ENCODE assay signal across 8 cellular contexts in the genomic region with DNA sequence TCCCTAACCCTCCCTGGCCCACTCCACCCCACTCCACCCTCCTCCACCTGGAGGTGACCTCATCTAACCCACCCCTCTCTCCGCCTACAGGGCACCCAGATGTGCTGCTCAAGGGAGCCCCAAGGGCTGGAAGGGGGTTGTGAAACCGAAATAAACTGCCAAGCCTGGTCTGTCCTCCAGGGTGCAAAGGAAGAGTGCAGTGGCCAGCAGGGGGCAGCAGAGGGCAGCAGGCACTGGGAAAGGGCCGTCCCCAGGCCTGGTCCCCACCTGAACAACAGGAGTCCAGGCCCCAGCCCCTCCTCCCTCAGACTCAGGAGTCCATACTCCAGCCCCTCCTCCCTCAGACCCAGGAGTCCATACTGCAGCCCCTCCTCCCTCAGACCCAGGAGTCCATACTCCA. TPM values are rescaled to one million over a fixed set of nuclear protein-coding genes. Genes with fewer than 3 reads are reported as not detected.
DNase-seq lines count a peak whose midpoint lies in the region; ATAC-seq, FAIRE-seq and TF ChIP-seq lines count a peak whose summit lies in the region.

No MANE protein-coding gene starts in this region.

- peak; percentile 90 for TF ChIP-seq RAD21 in HepG2 (CRISPR knock-in tag; IDR thresholded peaks at IDR 0.05)

- peak; percentile 60 for FAIRE-seq in HepG2 (lab: Jason Lieb, UNC)

- in situ Hi-C loops in HepG2 (cut with HindIII; ENCODE audit: extremely low pct_ligation_motif_present, low pct_unique_long_range_greater_than_20kb) = no loop called here

- POLR2A ChIA-PET in HepG2 (lab: Yijun Ruan, JAX) = no interaction called here

- peak overlapping the region in 1 of 3 experiments; percentile 60; a peak in 2 of 6 replicates for H3K4me3 ChIP-seq in HepG2 (replicated peaks in 1 of 3; ENCODE audit: insufficient read depth in 1 of 3, low read depth in 2 of 3, low read length in 3 of 3)

- TF ChIP-seq POLR2A in HepG2 (IDR thresholded peaks at IDR 0.05; ENCODE audit: insufficient read depth in 1 of 2, low read depth in 2 of 2, low read length in 2 of 2) = no peak

- intact Hi-C loops in HepG2 (cut with micrococcal nuclease; ENCODE audit: unreplicated experiment) = loop anchor here (1.0 to 2.0 kb wide), 2 partner anchors 16 to 44 kb away; no protein-coding TSS in a partner anchor

- H3K4me1 ChIP-seq in HepG2 (ENCODE audit: insufficient read depth, low read length) = peaks cover 64% of the 10 kb centered on the region

- peak; percentile 41 for DNase-seq in GF-D8 (lab: John Stamatoyannopoulos, UW)
- peak; percentile 65 for DNase-seq in NCI-H460 (ENCODE audit: extremely low read depth, low read depth)
- DNase-seq in activated CD4-positive, alpha-beta T cell treated with anti-CD3 and anti-CD28 coated beads for 4 hours = peak; percentile 78 to 81
- peak; percentile 55 for DNase-seq in cerebellum (ENCODE audit: low spot score)
- DNase-seq in HepG2 (ENCODE audit: low spot score) = peak; percentile 86
- DNase-seq in stimulated activated CD8-positive, alpha-beta memory T cell treated with anti-CD3 and anti-CD28 coated beads, Interleukin-12 subunit alpha, Interleukin-12 subunit beta, amount 100 ng/mL, for 1 hour (ENCODE audit: low read depth) = peak; percentile 69

- H3K36me3 ChIP-seq in HepG2 (replicated peaks in 1 of 2; ENCODE audit: control insufficient read depth in 1 of 2, insufficient read depth in 2 of 2, low read length in 2 of 2) = no peaks in the 10 kb centered on the region

- H3K9me3 ChIP-seq in HepG2 (ENCODE audit: low read length) = no peaks in the 10 kb centered on the region

- ATAC-seq in HG02981 (IDR thresholded peaks at IDR 0.05; ENCODE audit: unreplicated experiment) = peak; percentile 64
- peak; percentile 91 for ATAC-seq in HepG2
- no peak for ATAC-seq in HG03039 (IDR thresholded peaks at IDR 0.05; ENCODE audit: unreplicated experiment)

- no peaks in the 10 kb centered on the region for H4K20me1 ChIP-seq in HepG2 (ENCODE audit: insufficient read depth, low read length)

- H3K9ac ChIP-seq in HepG2 (ENCODE audit: insufficient read depth, low read depth, low read length) = peak overlapping the region; percentile 53

- H3K27ac ChIP-seq in HepG2 (ENCODE audit: extremely low read length, insufficient read depth, low read length) = peak overlapping the region; percentile 85

- peak; percentile 96 for TF ChIP-seq CTCF in HepG2 (CRISPR knock-in tag; IDR thresholded peaks at IDR 0.05)

- no peaks in the 10 kb centered on the region for H3K79me2 ChIP-seq in HepG2 (ENCODE audit: insufficient read depth, low read length)

- 0% methylated on average over 2 of the region's 3 CpGs for WGBS in HepG2 (ENCODE audit: low lambda C conversion rate)

- no TSS peak for BruUV-seq in HepG2 (replicated peaks; lab: Mats Ljungman, UMichigan)

- no peaks in the 10 kb centered on the region for H3K27me3 ChIP-seq in HepG2 (ENCODE audit: control insufficient read depth in 1 of 2, insufficient read depth in 2 of 2, low read length in 2 of 2)

- CTCF ChIA-PET in HepG2 (lab: Yijun Ruan, JAX; ENCODE audit: low intra/inter-chr PET ratio, low total read pairs) = interaction anchor here (1.7 to 1.9 kb wide), 2 partner anchors 16 to 44 kb away, joined by 11 to 33 read pairs; partner anchors contain the start of gene NECTIN2

- peak in 1 of 2 experiments; percentile 13; a peak in 1 of 4 replicates for TF ChIP-seq EP300 in HepG2 (IDR thresholded peaks at IDR 0.05; ENCODE audit: low read depth in 2 of 2, low read length in 2 of 2)
- no peak for TF ChIP-seq EP300 in HepG2 (CRISPR knock-in tag; IDR thresholded peaks at IDR 0.05; ENCODE audit: borderline replicate concordance)

- H2AFZ ChIP-seq in HepG2 (ENCODE audit: low read length) = no peak overlapping the region

- H3K4me2 ChIP-seq in HepG2 (ENCODE audit: low read depth, low read length) = peak overlapping the region; percentile 76

RNA-seq across cellular contexts. Expression of gene BCAM, which starts 8.4 kb away (rescaled TPM):
- 2.3 and 3.1 TPM in 2 replicates for total RNA-seq in NCI-H460 (2014; rRNA removed; shearing (Covaris generic))
- 4.7 and 5.7 TPM in 2 replicates for polyA plus RNA-seq in NCI-H460 (2014; cell fraction: nucleus; rRNA removed)
- total RNA-seq in cerebellum = 4.3 TPM
- 30.6 and 51.2 TPM in 2 replicates for total RNA-seq in HepG2 (2016; rRNA removed; fragmentation: Illumina TruSeq; extraction: Trizol)
- 13.8 and 14.2 TPM in 2 replicates for total RNA-seq in HepG2 (2016; cell fraction: cytosol; rRNA removed; fragmentation: Illumina TruSeq; extraction: Trizol; ENCODE audit: low read depth)
- total RNA-seq in HepG2 (2016; cell fraction: insoluble cytoplasmic fraction; rRNA removed; fragmentation: Illumina TruSeq; extraction: Trizol) = 22.1 and 59.2 TPM in 2 replicates
- 23.6 and 25.3 TPM in 2 replicates for total RNA-seq in HepG2 (2016; cell fraction: membrane; rRNA removed; fragmentation: Illumina TruSeq; extraction: Trizol)
- 82.3 and 107 TPM in 2 replicates for total RNA-seq in HepG2 (2016; cell fraction: nucleus; rRNA removed; fragmentation: Illumina TruSeq; extraction: Trizol)
- 62.7 and 68.0 TPM in 2 replicates for polyA plus RNA-seq in HepG2 (2011; rRNA removed)
- 30.5 and 43.7 TPM in 2 replicates for polyA plus RNA-seq in HepG2 (2011; cell fraction: cytosol; rRNA removed)
- 347 and 430 TPM in 2 replicates for polyA plus RNA-seq in HepG2 (2011; cell fraction: nucleus; rRNA removed)
- polyA plus RNA-seq in HepG2 (2012) = 225 and 263 TPM in 2 replicates
- polyA plus RNA-seq in HepG2 (2016; cell fraction: cytosol; fragmentation: Illumina TruSeq; extraction: Trizol; ENCODE audit: low read depth) = 20.9 and 22.6 TPM in 2 replicates
- 55.5 and 77.0 TPM in 2 replicates for polyA plus RNA-seq in HepG2 (2016; cell fraction: insoluble cytoplasmic fraction; fragmentation: Illumina TruSeq; extraction: Trizol; ENCODE audit: low read depth)
- polyA plus RNA-seq in HepG2 (2016; cell fraction: membrane; fragmentation: Illumina TruSeq; extraction: Trizol; ENCODE audit: low read depth) = 33.0 and 38.0 TPM in 2 replicates
- 426 and 433 TPM in 2 replicates for polyA plus RNA-seq in HepG2 (2016; cell fraction: nucleus; fragmentation: Illumina TruSeq; extraction: Trizol; ENCODE audit: insufficient read depth, low read depth)
- polyA minus RNA-seq in HepG2 (2011; rRNA and poly(A)+ RNA removed; ENCODE audit: low replicate concordance) = 67.0 TPM in 1 of 2 replicates, not detected in the other
- polyA minus RNA-seq in HepG2 (2011; cell fraction: cytosol; rRNA and poly(A)+ RNA removed) = 53.4 and 68.9 TPM in 2 replicates
- 37.1 and 45.6 TPM in 2 replicates for polyA minus RNA-seq in HepG2 (2011; cell fraction: nucleus; rRNA and poly(A)+ RNA removed)

RNA-seq across cellular contexts. Expression of gene CBLC, which starts 22.8 kb away (rescaled TPM):
- total RNA-seq in NCI-H460 (2014; rRNA removed; shearing (Covaris generic)) = not detected in 2 replicates
- polyA plus RNA-seq in NCI-H460 (2014; cell fraction: nucleus; rRNA removed) = not detected in 2 replicates
- total RNA-seq in cerebellum = 0.82 TPM
- 1.1 and 1.8 TPM in 2 replicates for total RNA-seq in HepG2 (2016; rRNA removed; fragmentation: Illumina TruSeq; extraction: Trizol)
- 0.81 and 0.97 TPM in 2 replicates for total RNA-seq in HepG2 (2016; cell fraction: cytosol; rRNA removed; fragmentation: Illumina TruSeq; extraction: Trizol; ENCODE audit: low read depth)
- 0.91 and 1.8 TPM in 2 replicates for total RNA-seq in HepG2 (2016; cell fraction: insoluble cytoplasmic fraction; rRNA removed; fragmentation: Illumina TruSeq; extraction: Trizol)
- 1.1 and 1.2 TPM in 2 replicates for total RNA-seq in HepG2 (2016; cell fraction: membrane; rRNA removed; fragmentation: Illumina TruSeq; extraction: Trizol)
- 1.6 and 2.7 TPM in 2 replicates for total RNA-seq in HepG2 (2016; cell fraction: nucleus; rRNA removed; fragmentation: Illumina TruSeq; extraction: Trizol)
- 2.6 and 4.3 TPM in 2 replicates for polyA plus RNA-seq in HepG2 (2011; rRNA removed)
- polyA plus RNA-seq in HepG2 (2011; cell fraction: cytosol; rRNA removed) = 1.4 and 2.1 TPM in 2 replicates
- 13.9 and 14.3 TPM in 2 replicates for polyA plus RNA-seq in HepG2 (2011; cell fraction: nucleus; rRNA removed)
- polyA plus RNA-seq in HepG2 (2012) = 1.8 and 2.3 TPM in 2 replicates
- 0.87 and 0.89 TPM in 2 replicates for polyA plus RNA-seq in HepG2 (2016; cell fraction: cytosol; fragmentation: Illumina TruSeq; extraction: Trizol; ENCODE audit: low read depth)
- 1.1 and 1.9 TPM in 2 replicates for polyA plus RNA-seq in HepG2 (2016; cell fraction: insoluble cytoplasmic fraction; fragmentation: Illumina TruSeq; extraction: Trizol; ENCODE audit: low read depth)
- polyA plus RNA-seq in HepG2 (2016; cell fraction: membrane; fragmentation: Illumina TruSeq; extraction: Trizol; ENCODE audit: low read depth) = 0.50 and 0.61 TPM in 2 replicates
- 4.5 and 5.6 TPM in 2 replicates for polyA plus RNA-seq in HepG2 (2016; cell fraction: nucleus; fragmentation: Illumina TruSeq; extraction: Trizol; ENCODE audit: insufficient read depth, low read depth)
- 0.33 and 11.2 TPM in 2 replicates for polyA minus RNA-seq in HepG2 (2011; rRNA and poly(A)+ RNA removed; ENCODE audit: low replicate concordance)
- 1.4 and 2.2 TPM in 2 replicates for polyA minus RNA-seq in HepG2 (2011; cell fraction: cytosol; rRNA and poly(A)+ RNA removed)
- polyA minus RNA-seq in HepG2 (2011; cell fraction: nucleus; rRNA and poly(A)+ RNA removed) = 3.9 and 5.8 TPM in 2 replicates

RNA-seq across cellular contexts. Expression of gene NECTIN2, which starts 45.6 kb away (rescaled TPM):
- 24.3 and 29.4 TPM in 2 replicates for total RNA-seq in NCI-H460 (2014; rRNA removed; shearing (Covaris generic))
- polyA plus RNA-seq in NCI-H460 (2014; cell fraction: nucleus; rRNA removed) = 30.2 and 36.6 TPM in 2 replicates
- total RNA-seq in cerebellum (22.5 TPM), HepG2 (2016; rRNA removed; fragmentation: Illumina TruSeq; extraction: Trizol) (32.7 and 75.4 TPM in 2 replicates)
- total RNA-seq in HepG2 (2016; cell fraction: cytosol; rRNA removed; fragmentation: Illumina TruSeq; extraction: Trizol; ENCODE audit: low read depth) = 14.1 and 16.2 TPM in 2 replicates
- total RNA-seq in HepG2 (2016; cell fraction: insoluble cytoplasmic fraction; rRNA removed; fragmentation: Illumina TruSeq; extraction: Trizol) = 26.6 and 79.7 TPM in 2 replicates
- 27.2 and 31.1 TPM in 2 replicates for total RNA-seq in HepG2 (2016; cell fraction: membrane; rRNA removed; fragmentation: Illumina TruSeq; extraction: Trizol)
- 65.4 and 75.4 TPM in 2 replicates for total RNA-seq in HepG2 (2016; cell fraction: nucleus; rRNA removed; fragmentation: Illumina TruSeq; extraction: Trizol)
- polyA plus RNA-seq in HepG2 (2011; rRNA removed) = 114 and 164 TPM in 2 replicates
- 99.1 and 107 TPM in 2 replicates for polyA plus RNA-seq in HepG2 (2011; cell fraction: cytosol; rRNA removed)
- 78.9 and 91.7 TPM in 2 replicates for polyA plus RNA-seq in HepG2 (2011; cell fraction: nucleus; rRNA removed)
- 75.5 and 159 TPM in 2 replicates for polyA plus RNA-seq in HepG2 (2012)
- polyA plus RNA-seq in HepG2 (2016; cell fraction: cytosol; fragmentation: Illumina TruSeq; extraction: Trizol; ENCODE audit: low read depth) = 13.2 and 14.3 TPM in 2 replicates
- 33.0 and 42.6 TPM in 2 replicates for polyA plus RNA-seq in HepG2 (2016; cell fraction: insoluble cytoplasmic fraction; fragmentation: Illumina TruSeq; extraction: Trizol; ENCODE audit: low read depth)
- polyA plus RNA-seq in HepG2 (2016; cell fraction: membrane; fragmentation: Illumina TruSeq; extraction: Trizol; ENCODE audit: low read depth) = 24.0 and 26.9 TPM in 2 replicates
- polyA plus RNA-seq in HepG2 (2016; cell fraction: nucleus; fragmentation: Illumina TruSeq; extraction: Trizol; ENCODE audit: insufficient read depth, low read depth) = 142 TPM in 2 replicates
- 35.2 and 152 TPM in 2 replicates for polyA minus RNA-seq in HepG2 (2011; rRNA and poly(A)+ RNA removed; ENCODE audit: low replicate concordance)
- 59.6 and 69.2 TPM in 2 replicates for polyA minus RNA-seq in HepG2 (2011; cell fraction: cytosol; rRNA and poly(A)+ RNA removed)
- 28.7 and 29.8 TPM in 2 replicates for polyA minus RNA-seq in HepG2 (2011; cell fraction: nucleus; rRNA and poly(A)+ RNA removed)

RNA-seq across cellular contexts. Expression of gene BCL3, which starts 52.0 kb away (rescaled TPM):
- 12.6 and 16.5 TPM in 2 replicates for total RNA-seq in NCI-H460 (2014; rRNA removed; shearing (Covaris generic))
- polyA plus RNA-seq in NCI-H460 (2014; cell fraction: nucleus; rRNA removed) = 14.4 and 39.9 TPM in 2 replicates
- total RNA-seq in cerebellum (1.2 TPM), HepG2 (2016; rRNA removed; fragmentation: Illumina TruSeq; extraction: Trizol) (2.0 and 4.0 TPM in 2 replicates)
- 4.5 and 8.9 TPM in 2 replicates for total RNA-seq in HepG2 (2016; cell fraction: cytosol; rRNA removed; fragmentation: Illumina TruSeq; extraction: Trizol; ENCODE audit: low read depth)
- 1.9 and 4.2 TPM in 2 replicates for total RNA-seq in HepG2 (2016; cell fraction: insoluble cytoplasmic fraction; rRNA removed; fragmentation: Illumina TruSeq; extraction: Trizol)
- total RNA-seq in HepG2 (2016; cell fraction: membrane; rRNA removed; fragmentation: Illumina TruSeq; extraction: Trizol) = 8.2 and 10.1 TPM in 2 replicates
- 3.1 and 4.6 TPM in 2 replicates for total RNA-seq in HepG2 (2016; cell fraction: nucleus; rRNA removed; fragmentation: Illumina TruSeq; extraction: Trizol)
- 2.3 and 2.6 TPM in 2 replicates for polyA plus RNA-seq in HepG2 (2011; rRNA removed)
- polyA plus RNA-seq in HepG2 (2011; cell fraction: cytosol; rRNA removed) = 1.8 and 3.4 TPM in 2 replicates
- polyA plus RNA-seq in HepG2 (2011; cell fraction: nucleus; rRNA removed) = 23.1 and 29.5 TPM in 2 replicates
- 6.8 and 9.9 TPM in 2 replicates for polyA plus RNA-seq in HepG2 (2012)
- polyA plus RNA-seq in HepG2 (2016; cell fraction: cytosol; fragmentation: Illumina TruSeq; extraction: Trizol; ENCODE audit: low read depth) = 13.0 TPM in 2 replicates
- 8.2 and 12.0 TPM in 2 replicates for polyA plus RNA-seq in HepG2 (2016; cell fraction: insoluble cytoplasmic fraction; fragmentation: Illumina TruSeq; extraction: Trizol; ENCODE audit: low read depth)
- 18.9 and 20.6 TPM in 2 replicates for polyA plus RNA-seq in HepG2 (2016; cell fraction: membrane; fragmentation: Illumina TruSeq; extraction: Trizol; ENCODE audit: low read depth)
- polyA plus RNA-seq in HepG2 (2016; cell fraction: nucleus; fragmentation: Illumina TruSeq; extraction: Trizol; ENCODE audit: insufficient read depth, low read depth) = 17.9 and 18.7 TPM in 2 replicates
- polyA minus RNA-seq in HepG2 (2011; rRNA and poly(A)+ RNA removed; ENCODE audit: low replicate concordance) = 5.3 and 5.6 TPM in 2 replicates
- polyA minus RNA-seq in HepG2 (2011; cell fraction: cytosol; rRNA and poly(A)+ RNA removed) = 4.7 and 5.7 TPM in 2 replicates
- 3.2 and 4.1 TPM in 2 replicates for polyA minus RNA-seq in HepG2 (2011; cell fraction: nucleus; rRNA and poly(A)+ RNA removed)
